15 cellular contexts compared by ENCODE assay signal in the genomic region with DNA sequence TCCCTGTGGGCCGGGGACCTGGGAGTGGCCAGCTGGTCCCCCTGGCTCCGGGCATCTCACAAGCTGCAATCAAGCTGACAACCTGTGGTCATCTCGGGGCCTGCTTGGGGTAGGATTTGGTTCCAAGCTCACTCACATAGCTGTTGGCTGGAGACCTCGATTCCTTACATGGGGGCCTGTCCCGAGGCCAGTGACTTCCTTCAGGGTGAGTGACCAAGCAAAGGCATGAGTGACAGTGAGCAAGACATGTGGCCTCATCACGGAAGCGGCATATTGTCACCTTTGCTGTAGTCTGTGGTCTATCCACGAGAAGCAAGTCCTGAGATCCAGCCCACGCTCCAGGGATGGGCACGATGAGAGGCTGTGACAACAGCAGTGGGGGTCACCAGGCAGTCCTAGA.
"Had no signal": no experiment of that assay in that cellular context is flagged by ENCODE, and none has a peak within 500 bp of the region (broad histone marks: within the 10 kb centered on the region; RNA-seq: fewer than 3 reads in every experiment).

No MANE protein-coding gene starts in this region.

- H3K36me3 ChIP-seq: heart left ventricle, neutrophil, thoracic aorta had no signal

- H3K27me3 ChIP-seq: heart left ventricle, neutrophil had no signal

- H3K27me3 Mint-ChIP-seq: activated CD8-positive, alpha-beta T cell treated with anti-CD3 and anti-CD28 coated beads for 36 hours; activated naive CD4-positive, alpha-beta T cell treated with anti-CD3 and anti-CD28 coated beads, Interleukin-2, amount 50 U/mL, for 24 hours; activated T-helper 17 cell treated with anti-CD3 and anti-CD28 coated beads, Interleukin-2, amount 50 U/mL, for 72 hours; brain had no signal

- ATAC-seq: activated CD8-positive, alpha-beta T cell treated with anti-CD3 and anti-CD28 coated beads for 36 hours; activated T-helper 17 cell treated with anti-CD3 and anti-CD28 coated beads, Interleukin-2, amount 50 U/mL, for 72 hours; heart left ventricle; right cardiac atrium had no signal

- H3K4me3 Mint-ChIP-seq: activated CD8-positive, alpha-beta T cell treated with anti-CD3 and anti-CD28 coated beads for 36 hours; activated naive CD4-positive, alpha-beta T cell treated with anti-CD3 and anti-CD28 coated beads, Interleukin-2, amount 50 U/mL, for 24 hours; activated T-helper 17 cell treated with anti-CD3 and anti-CD28 coated beads, Interleukin-2, amount 50 U/mL, for 72 hours; brain; mesothelial cell of epicardium had no signal

- H3K9me2 ChIP-seq: SK-N-SH had no signal

- FAIRE-seq: frontal cortex, islet of Langerhans had no signal

- H3K9me3 ChIP-seq: heart left ventricle, neutrophil, SK-N-SH, thoracic aorta had no signal

- H3K27ac Mint-ChIP-seq: activated CD8-positive, alpha-beta T cell treated with anti-CD3 and anti-CD28 coated beads for 36 hours; activated naive CD4-positive, alpha-beta T cell treated with anti-CD3 and anti-CD28 coated beads, Interleukin-2, amount 50 U/mL, for 24 hours; activated T-helper 17 cell treated with anti-CD3 and anti-CD28 coated beads, Interleukin-2, amount 50 U/mL, for 72 hours; mesothelial cell of epicardium had no signal

- H3K9me3 Mint-ChIP-seq: activated naive CD4-positive, alpha-beta T cell treated with anti-CD3 and anti-CD28 coated beads, Interleukin-2, amount 50 U/mL, for 24 hours; activated T-helper 17 cell treated with anti-CD3 and anti-CD28 coated beads, Interleukin-2, amount 50 U/mL, for 72 hours had no signal

- H3K4me3 ChIP-seq: heart left ventricle, thoracic aorta had no signal

- H3K4me2 ChIP-seq: SK-N-SH had no signal

- H3K27ac ChIP-seq: heart left ventricle, neutrophil, thoracic aorta had no signal

- DNase-seq: activated CD4-positive, alpha-beta T cell treated with anti-CD3 and anti-CD28 coated beads for 4 hours; activated CD8-positive, alpha-beta T cell treated with anti-CD3 and anti-CD28 coated beads for 36 hours; activated T-cell treated with anti-CD3 and anti-CD28 coated beads for 4 hours; SK-N-SH; stimulated activated naive CD4-positive, alpha-beta T cell treated with Interleukin-2 at 50 U/mL for 16 hours had no signal
